In genomic region chr3:9428411-9428810, GRCh38 we compare ENCODE assay signal across 3 cellular contexts.
A peak's percentile ranks its signal among the peaks of the same experiment; 100 is the strongest.
TF ChIP-seq lines count a peak whose summit lies in the region.

No MANE protein-coding gene starts in this region.

TF ChIP-seq in GM23338, 12 proteins besides CTCF, POLR2A, EP300 and RAD21 (continued from another document):
- TF ChIP-seq EZH2 (IDR thresholded peaks at IDR 0.05; ENCODE audit: low read depth, unreplicated experiment) (no peak), POLR2AphosphoS5 (IDR thresholded peaks at IDR 0.05; ENCODE audit: low read depth) (no peak), NANOG (IDR thresholded peaks at IDR 0.05; ENCODE audit: borderline replicate concordance) (no peak), STAT1 (IDR thresholded peaks at IDR 0.05; ENCODE audit: unreplicated experiment) (no peak), ZNF114 (CRISPR knock-in tag; IDR thresholded peaks at IDR 0.05) (no peak)
- TF ChIP-seq, protein P1, sequence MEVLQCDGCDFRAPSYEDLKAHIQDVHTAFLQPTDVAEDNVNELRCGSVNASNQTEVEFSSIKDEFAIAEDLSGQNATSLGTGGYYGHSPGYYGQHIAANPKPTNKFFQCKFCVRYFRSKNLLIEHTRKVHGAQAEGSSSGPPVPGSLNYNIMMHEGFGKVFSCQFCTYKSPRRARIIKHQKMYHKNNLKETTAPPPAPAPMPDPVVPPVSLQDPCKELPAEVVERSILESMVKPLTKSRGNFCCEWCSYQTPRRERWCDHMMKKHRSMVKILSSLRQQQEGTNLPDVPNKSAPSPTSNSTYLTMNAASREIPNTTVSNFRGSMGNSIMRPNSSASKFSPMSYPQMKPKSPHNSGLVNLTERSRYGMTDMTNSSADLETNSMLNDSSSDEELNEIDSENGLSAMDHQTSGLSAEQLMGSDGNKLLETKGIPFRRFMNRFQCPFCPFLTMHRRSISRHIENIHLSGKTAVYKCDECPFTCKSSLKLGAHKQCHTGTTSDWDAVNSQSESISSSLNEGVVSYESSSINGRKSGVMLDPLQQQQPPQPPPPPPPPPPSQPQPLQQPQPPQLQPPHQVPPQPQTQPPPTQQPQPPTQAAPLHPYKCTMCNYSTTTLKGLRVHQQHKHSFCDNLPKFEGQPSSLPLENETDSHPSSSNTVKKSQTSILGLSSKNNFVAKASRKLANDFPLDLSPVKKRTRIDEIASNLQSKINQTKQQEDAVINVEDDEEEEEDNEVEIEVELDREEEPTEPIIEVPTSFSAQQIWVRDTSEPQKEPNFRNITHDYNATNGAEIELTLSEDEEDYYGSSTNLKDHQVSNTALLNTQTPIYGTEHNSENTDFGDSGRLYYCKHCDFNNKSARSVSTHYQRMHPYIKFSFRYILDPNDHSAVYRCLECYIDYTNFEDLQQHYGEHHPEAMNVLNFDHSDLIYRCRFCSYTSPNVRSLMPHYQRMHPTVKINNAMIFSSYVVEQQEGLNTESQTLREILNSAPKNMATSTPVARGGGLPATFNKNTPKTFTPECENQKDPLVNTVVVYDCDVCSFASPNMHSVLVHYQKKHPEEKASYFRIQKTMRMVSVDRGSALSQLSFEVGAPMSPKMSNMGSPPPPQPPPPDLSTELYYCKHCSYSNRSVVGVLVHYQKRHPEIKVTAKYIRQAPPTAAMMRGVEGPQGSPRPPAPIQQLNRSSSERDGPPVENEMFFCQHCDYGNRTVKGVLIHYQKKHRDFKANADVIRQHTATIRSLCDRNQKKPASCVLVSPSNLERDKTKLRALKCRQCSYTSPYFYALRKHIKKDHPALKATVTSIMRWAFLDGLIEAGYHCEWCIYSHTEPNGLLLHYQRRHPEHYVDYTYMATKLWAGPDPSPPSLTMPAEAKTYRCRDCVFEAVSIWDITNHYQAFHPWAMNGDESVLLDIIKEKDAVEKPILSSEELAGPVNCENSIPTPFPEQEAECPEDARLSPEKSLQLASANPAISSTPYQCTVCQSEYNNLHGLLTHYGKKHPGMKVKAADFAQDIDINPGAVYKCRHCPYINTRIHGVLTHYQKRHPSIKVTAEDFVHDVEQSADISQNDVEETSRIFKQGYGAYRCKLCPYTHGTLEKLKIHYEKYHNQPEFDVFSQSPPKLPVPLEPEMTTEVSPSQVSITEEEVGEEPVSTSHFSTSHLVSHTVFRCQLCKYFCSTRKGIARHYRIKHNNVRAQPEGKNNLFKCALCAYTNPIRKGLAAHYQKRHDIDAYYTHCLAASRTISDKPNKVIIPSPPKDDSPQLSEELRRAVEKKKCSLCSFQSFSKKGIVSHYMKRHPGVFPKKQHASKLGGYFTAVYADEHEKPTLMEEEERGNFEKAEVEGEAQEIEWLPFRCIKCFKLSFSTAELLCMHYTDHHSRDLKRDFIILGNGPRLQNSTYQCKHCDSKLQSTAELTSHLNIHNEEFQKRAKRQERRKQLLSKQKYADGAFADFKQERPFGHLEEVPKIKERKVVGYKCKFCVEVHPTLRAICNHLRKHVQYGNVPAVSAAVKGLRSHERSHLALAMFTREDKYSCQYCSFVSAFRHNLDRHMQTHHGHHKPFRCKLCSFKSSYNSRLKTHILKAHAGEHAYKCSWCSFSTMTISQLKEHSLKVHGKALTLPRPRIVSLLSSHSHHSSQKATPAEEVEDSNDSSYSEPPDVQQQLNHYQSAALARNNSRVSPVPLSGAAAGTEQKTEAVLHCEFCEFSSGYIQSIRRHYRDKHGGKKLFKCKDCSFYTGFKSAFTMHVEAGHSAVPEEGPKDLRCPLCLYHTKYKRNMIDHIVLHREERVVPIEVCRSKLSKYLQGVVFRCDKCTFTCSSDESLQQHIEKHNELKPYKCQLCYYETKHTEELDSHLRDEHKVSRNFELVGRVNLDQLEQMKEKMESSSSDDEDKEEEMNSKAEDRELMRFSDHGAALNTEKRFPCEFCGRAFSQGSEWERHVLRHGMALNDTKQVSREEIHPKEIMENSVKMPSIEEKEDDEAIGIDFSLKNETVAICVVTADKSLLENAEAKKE (CRISPR knock-in tag; IDR thresholded peaks at IDR 0.05), result no peak

TF ChIP-seq in WTC11, 78 proteins besides CTCF, POLR2A, EP300 and RAD21:
- TF ChIP-seq, protein P2, sequence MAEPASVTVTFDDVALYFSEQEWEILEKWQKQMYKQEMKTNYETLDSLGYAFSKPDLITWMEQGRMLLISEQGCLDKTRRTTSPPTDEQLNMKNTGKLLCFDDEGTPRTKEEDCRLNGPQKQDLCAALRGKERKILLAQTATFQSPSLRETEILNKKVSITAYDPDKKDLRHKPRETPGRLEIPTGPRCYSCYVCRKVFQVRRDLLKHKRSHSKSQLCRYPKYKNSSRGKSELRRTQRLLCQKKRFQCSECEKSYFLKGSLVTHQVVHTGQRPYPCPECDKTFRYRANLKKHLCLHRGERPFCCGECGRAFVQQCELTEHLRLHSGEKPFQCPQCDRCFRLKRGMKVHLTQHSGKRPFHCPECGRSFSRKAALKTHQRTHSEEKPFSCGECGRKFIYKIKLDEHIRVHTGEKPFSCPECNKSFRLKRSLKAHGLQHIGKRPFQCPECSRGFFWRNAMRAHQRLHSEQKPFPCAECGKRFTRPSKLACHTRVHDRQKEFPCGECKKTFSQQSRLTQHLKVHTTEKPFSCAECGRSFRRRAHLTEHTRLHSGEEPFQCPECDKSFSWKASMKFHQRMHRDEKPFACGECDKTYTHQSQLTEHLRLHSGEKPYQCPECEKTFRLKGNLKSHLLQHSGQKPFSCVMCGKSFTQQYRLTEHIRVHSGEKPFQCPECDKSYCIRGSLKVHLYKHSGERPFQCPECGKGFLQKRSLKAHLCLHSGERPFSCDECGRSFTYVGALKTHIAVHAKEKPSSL (CRISPR knock-in tag; conservative IDR thresholded peaks at IDR 0.05), result no peak
- TF ChIP-seq IRF2 (CRISPR knock-in tag; IDR thresholded peaks at IDR 0.05; ENCODE audit: borderline replicate concordance, low read depth) (no peak), ZNF532 (CRISPR knock-in tag; IDR thresholded peaks at IDR 0.05; ENCODE audit: borderline replicate concordance) (no peak), ZNF281 (CRISPR knock-in tag; IDR thresholded peaks at IDR 0.05) (no peak), CREM (CRISPR knock-in tag; IDR thresholded peaks at IDR 0.05) (no peak), SMAD3 (CRISPR knock-in tag; IDR thresholded peaks at IDR 0.05; ENCODE audit: borderline replicate concordance) (no peak)

TF ChIP-seq in HepG2, 621 proteins besides CTCF, POLR2A, EP300 and RAD21 (continued from another document):
- TF ChIP-seq FOXA3 (CRISPR knock-in tag; IDR thresholded peaks at IDR 0.05), result peak; percentile 43; the same call in 1 of the 2 replicates
- no peak for TF ChIP-seq TOE1 (CRISPR knock-in tag; IDR thresholded peaks at IDR 0.05)
- TF ChIP-seq RARA (CRISPR knock-in tag; IDR thresholded peaks at IDR 0.05), result peak; percentile 75
- no peak for TF ChIP-seq MXI1 (IDR thresholded peaks at IDR 0.05; ENCODE audit: borderline replicate concordance, low read depth, low read length)
- 0 out of 2 replicates have a peak, but pooled peaks have one; percentile 26 for TF ChIP-seq BCL6 (CRISPR knock-in tag; IDR thresholded peaks at IDR 0.05)
- 0 out of 2 replicates have a peak, but pooled peaks have one; percentile 22 for TF ChIP-seq MIXL1 (CRISPR knock-in tag; IDR thresholded peaks at IDR 0.05)
